ENCODE assay signal across 21 cellular contexts in the genomic region with DNA sequence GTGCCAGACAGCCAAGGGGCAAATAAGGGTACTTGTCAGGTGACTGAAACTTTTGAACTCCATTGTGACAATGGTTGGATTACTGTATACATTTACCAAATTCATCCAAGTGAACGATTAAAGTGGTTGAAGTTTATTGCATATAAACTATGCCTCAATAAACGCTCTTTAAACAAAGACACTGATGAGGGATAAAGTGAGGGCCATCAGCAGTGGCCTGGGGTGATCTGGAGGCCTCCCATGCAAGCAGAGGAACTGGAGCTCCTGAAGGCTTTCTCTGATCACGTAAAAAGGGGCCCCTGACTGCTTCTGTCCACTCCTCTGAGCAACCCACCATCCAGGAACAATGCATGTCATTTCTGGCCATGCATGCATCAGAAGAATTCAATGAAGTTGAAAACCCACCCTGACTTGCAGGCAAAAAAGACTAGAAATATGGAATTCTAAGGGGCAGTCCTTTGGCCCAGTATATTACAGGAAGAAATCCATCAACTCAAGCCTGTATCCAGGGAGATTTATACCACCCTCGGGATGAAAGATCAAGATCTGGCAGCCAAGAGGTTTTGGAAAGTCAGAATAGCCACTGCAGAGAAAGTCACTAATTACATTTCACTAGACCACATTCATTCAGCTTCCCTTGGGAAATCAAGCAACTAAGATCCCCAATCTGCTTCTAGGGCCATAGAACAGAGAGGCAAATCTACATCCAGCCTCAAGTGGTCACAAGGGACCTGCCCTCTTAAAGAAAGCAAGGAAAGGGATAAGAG. TPM values are rescaled to one million over a fixed set of nuclear protein-coding genes. Genes with fewer than 3 reads are reported as not detected.
A peak's percentile ranks its signal among the peaks of the same experiment; 100 is the strongest.
DNase-seq lines count a peak whose midpoint lies in the region; ATAC-seq and TF ChIP-seq lines count a peak whose summit lies in the region.
"Had no signal": no experiment of that assay in that cellular context is flagged by ENCODE, and none has a peak within 500 bp of the region (broad histone marks: within the 10 kb centered on the region; RNA-seq: fewer than 3 reads in every experiment).

No MANE protein-coding gene starts in this region.

- H3K9me3 Mint-ChIP-seq in WTC11 (peaks cover 20% of the 10 kb centered on the region), nephron progenitor cell (peaks cover 26% of the 10 kb centered on the region)
- H3K9me3 Mint-ChIP-seq: CD4-positive, alpha-beta T cell had no signal

- no peaks in the 10 kb centered on the region for H3K27me3 ChIP-seq in tibial nerve

- H3K4me1 Mint-ChIP-seq in WTC11 (peaks cover 13% of the 10 kb centered on the region; the same call in 1 of the 2 replicates), nephron progenitor cell (peaks cover 17% of the 10 kb centered on the region)

- ATAC-seq in WTC11, result no peak
- no peak for ATAC-seq in HG03159 (IDR thresholded peaks at IDR 0.05; ENCODE audit: unreplicated experiment)
- no peak for ATAC-seq in HG03432 (IDR thresholded peaks at IDR 0.05; ENCODE audit: unreplicated experiment)

- H3K4me3 Mint-ChIP-seq in WTC11, result no peak overlapping the region
- H3K4me3 Mint-ChIP-seq in nephron progenitor cell, result peak overlapping the region; percentile 39
- H3K4me3 Mint-ChIP-seq: CD4-positive, alpha-beta T cell; HFFc6 had no signal

- H3K36me3 Mint-ChIP-seq in WTC11 (peaks cover 14% of the 10 kb centered on the region), nephron progenitor cell (ENCODE audit: low read depth) (peaks cover 48% of the 10 kb centered on the region)

- TF ChIP-seq CTCF in HEK293 (tag by site-specific recombination; IDR thresholded peaks at IDR 0.05) (no peak), WTC11 (IDR thresholded peaks at IDR 0.05) (no peak), nephron progenitor cell (IDR thresholded peaks at IDR 0.05) (no peak), tibial nerve (IDR thresholded peaks at IDR 0.05) (no peak)

- no peaks in the 10 kb centered on the region; the same call in 1 of the 2 replicates for H3K27me3 Mint-ChIP-seq in WTC11 (ENCODE audit: low read depth)
- no peaks in the 10 kb centered on the region for H3K27me3 Mint-ChIP-seq in nephron progenitor cell (ENCODE audit: low read depth, poor library complexity)
- H3K27me3 Mint-ChIP-seq: CD4-positive, alpha-beta T cell had no signal

- H3K27ac Mint-ChIP-seq in WTC11 (peak overlapping the region; percentile 37; the same call in 1 of the 2 replicates), nephron progenitor cell (peak overlapping the region; percentile 92)
- H3K27ac Mint-ChIP-seq: CD4-positive, alpha-beta T cell; HFFc6 had no signal

- POLR2A ChIA-PET in HEK293 (lab: Yijun Ruan, JAX) (no interaction called here), WTC11 (lab: Charles Lee) (no interaction called here)

- DNase-seq in NCI-H2171 treated with DMSO at 0.1 percent for 48 hours (lab: John Stamatoyannopoulos, UW) (peak; percentile 31), NCI-H2171 (lab: John Stamatoyannopoulos, UW) (no peak), WTC11 (ENCODE audit: low spot score) (no peak), nephron progenitor cell (no peak), tibial nerve (ENCODE audit: low spot score in 2 of 2) (no peak)
- DNase-seq: 8988T; Caco-2; CD4-positive, alpha-beta T cell; GOT3; HFFc6; KG1; MV-4-11; NCI-H2029; NCI-H510A; NCI-H774; SHP77 had no signal

- H3K4me3 ChIP-seq in HEK293 (ENCODE audit: low read depth, low read length) (no peak overlapping the region), tibial nerve (no peak overlapping the region)

- CTCF ChIA-PET in HEK293 (lab: Yijun Ruan, JAX), result interaction anchor here (0.6 kb wide), 1 partner anchor 188 kb away, joined by 3 read pairs; no protein-coding TSS in a partner anchor
- CTCF ChIA-PET in WTC11 (lab: Charles Lee), result interaction anchor here (0.9 kb wide), 1 partner anchor 39 kb away, joined by 3 read pairs; no protein-coding TSS in a partner anchor

- H3K9me3 ChIP-seq in HEK293 (ENCODE audit: control insufficient read depth, insufficient read depth, low read depth, low read length) (no peaks in the 10 kb centered on the region), tibial nerve (no peaks in the 10 kb centered on the region)

- no peak for TF ChIP-seq POLR2A in tibial nerve (IDR thresholded peaks at IDR 0.05)

- H3K4me1 ChIP-seq in HEK293 (ENCODE audit: control insufficient read depth, insufficient read depth, low read length), result no peaks in the 10 kb centered on the region
- peaks cover 0 to 7% (median 0%) of the 10 kb centered on the region in 4 donors for H3K4me1 ChIP-seq in tibial nerve
- H3K4me1 ChIP-seq: Caco-2 had no signal

- no peaks in the 10 kb centered on the region; a peak in 1 of 3 replicates for H3K36me3 ChIP-seq in HEK293 (ENCODE audit: control insufficient read depth in 2 of 2, insufficient read depth in 1 of 2, low read length in 2 of 2)
- H3K36me3 ChIP-seq in tibial nerve, result no peaks in the 10 kb centered on the region

- 59 to 62% methylated on average over 4 of the region's 4 CpGs for WGBS in tibial nerve, 2 donors

- no peak for TF ChIP-seq EP300 in tibial nerve (IDR thresholded peaks at IDR 0.05)

- H3K27ac ChIP-seq in HEK293 (ENCODE audit: extremely low read depth, low read depth, low read length) (no peak overlapping the region), tibial nerve (no peak overlapping the region)

TF ChIP-seq in HEK293, 187 proteins besides CTCF, POLR2A, EP300 and RAD21 (continues in another document):
- no peak for TF ChIP-seq ZFP3 (tag by site-specific recombination; IDR thresholded peaks at IDR 0.05; ENCODE audit: low read depth)
- TF ChIP-seq, protein P1, sequence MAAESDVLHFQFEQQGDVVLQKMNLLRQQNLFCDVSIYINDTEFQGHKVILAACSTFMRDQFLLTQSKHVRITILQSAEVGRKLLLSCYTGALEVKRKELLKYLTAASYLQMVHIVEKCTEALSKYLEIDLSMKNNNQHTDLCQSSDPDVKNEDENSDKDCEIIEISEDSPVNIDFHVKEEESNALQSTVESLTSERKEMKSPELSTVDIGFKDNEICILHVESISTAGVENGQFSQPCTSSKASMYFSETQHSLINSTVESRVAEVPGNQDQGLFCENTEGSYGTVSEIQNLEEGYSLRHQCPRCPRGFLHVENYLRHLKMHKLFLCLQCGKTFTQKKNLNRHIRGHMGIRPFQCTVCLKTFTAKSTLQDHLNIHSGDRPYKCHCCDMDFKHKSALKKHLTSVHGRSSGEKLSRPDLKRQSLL (tag by site-specific recombination; IDR thresholded peaks at IDR 0.05), result no peak
- TF ChIP-seq MZF1 (tag by site-specific recombination; IDR thresholded peaks at IDR 0.05; ENCODE audit: borderline replicate concordance), result peak; percentile 42; the same call in 1 of the 2 replicates
- TF ChIP-seq ZNF112 (tag by site-specific recombination; IDR thresholded peaks at IDR 0.05), result no peak
- peak; percentile 33; the same call in 1 of the 2 replicates for TF ChIP-seq FEZF1 (tag by site-specific recombination; IDR thresholded peaks at IDR 0.05)
- TF ChIP-seq, protein P2, sequence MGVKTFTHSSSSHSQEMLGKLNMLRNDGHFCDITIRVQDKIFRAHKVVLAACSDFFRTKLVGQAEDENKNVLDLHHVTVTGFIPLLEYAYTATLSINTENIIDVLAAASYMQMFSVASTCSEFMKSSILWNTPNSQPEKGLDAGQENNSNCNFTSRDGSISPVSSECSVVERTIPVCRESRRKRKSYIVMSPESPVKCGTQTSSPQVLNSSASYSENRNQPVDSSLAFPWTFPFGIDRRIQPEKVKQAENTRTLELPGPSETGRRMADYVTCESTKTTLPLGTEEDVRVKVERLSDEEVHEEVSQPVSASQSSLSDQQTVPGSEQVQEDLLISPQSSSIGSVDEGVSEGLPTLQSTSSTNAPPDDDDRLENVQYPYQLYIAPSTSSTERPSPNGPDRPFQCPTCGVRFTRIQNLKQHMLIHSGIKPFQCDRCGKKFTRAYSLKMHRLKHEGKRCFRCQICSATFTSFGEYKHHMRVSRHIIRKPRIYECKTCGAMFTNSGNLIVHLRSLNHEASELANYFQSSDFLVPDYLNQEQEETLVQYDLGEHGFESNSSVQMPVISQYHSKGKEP (tag by site-specific recombination; IDR thresholded peaks at IDR 0.05), result no peak

TF ChIP-seq in WTC11, 78 proteins besides CTCF, POLR2A, EP300 and RAD21:
- no peak for TF ChIP-seq ZNF219 (CRISPR knock-in tag; IDR thresholded peaks at IDR 0.05; ENCODE audit: borderline replicate concordance)
- no peak for TF ChIP-seq SOX15 (CRISPR knock-in tag; IDR thresholded peaks at IDR 0.05)
- TF ChIP-seq KAT7 (CRISPR knock-in tag; IDR thresholded peaks at IDR 0.05; ENCODE audit: borderline replicate concordance), result no peak
- TF ChIP-seq ZNF232 (CRISPR knock-in tag; IDR thresholded peaks at IDR 0.05), result no peak
- TF ChIP-seq ETV6 (CRISPR knock-in tag; IDR thresholded peaks at IDR 0.05), result no peak
- TF ChIP-seq MXD4 (CRISPR knock-in tag; IDR thresholded peaks at IDR 0.05; ENCODE audit: borderline replicate concordance), result no peak
- no peak for TF ChIP-seq IRF2 (CRISPR knock-in tag; IDR thresholded peaks at IDR 0.05; ENCODE audit: borderline replicate concordance, low read depth)
- no peak for TF ChIP-seq MYBL2 (CRISPR knock-in tag; IDR thresholded peaks at IDR 0.05)
- no peak for TF ChIP-seq TEAD4 (CRISPR knock-in tag; IDR thresholded peaks at IDR 0.05)

RNA-seq across cellular contexts. Expression of a gene that starts 31.8 kb away (rescaled TPM):
- 5.7 to 6.6 TPM (median 6.0 TPM) in 3 replicates for total RNA-seq in WTC11 (2021)
- total RNA-seq in tibial nerve, result 10 to 100 TPM; 16.7 to 26.2 (median 20.8) TPM

RNA-seq across cellular contexts. Expression of a gene that starts 49.3 kb away (rescaled TPM):
- not detected in 3 replicates for total RNA-seq in WTC11 (2021)
- total RNA-seq in tibial nerve, result not detected
- total RNA-seq: Caco-2; CD4-positive, alpha-beta T cell; HFFc6; HT-29; RPMI7951 had no signal
